26 cellular contexts compared by ENCODE assay signal in the genomic region with DNA sequence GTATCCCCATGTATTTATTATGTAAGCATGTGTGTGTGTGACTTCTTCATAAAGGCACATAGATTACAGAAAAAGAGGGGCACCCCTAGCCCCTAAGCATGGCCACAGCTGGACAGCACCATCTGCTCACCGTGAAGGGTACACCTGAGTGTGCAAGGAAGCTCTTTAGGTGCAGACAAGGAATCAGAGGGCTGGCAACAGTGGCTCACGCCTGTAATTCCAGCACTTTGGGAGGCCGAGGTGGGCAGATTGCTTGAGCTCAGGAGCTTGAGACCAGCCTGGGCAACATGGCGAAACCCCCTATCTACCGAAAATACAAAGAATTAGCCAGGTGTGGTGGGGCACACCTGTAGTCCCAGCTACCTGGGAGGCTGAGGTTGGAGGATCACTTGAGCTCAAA.
"Had no signal": no experiment of that assay in that cellular context is flagged by ENCODE, and none has a peak within 500 bp of the region (broad histone marks: within the 10 kb centered on the region; RNA-seq: fewer than 3 reads in every experiment).

No MANE protein-coding gene starts in this region.

- H3K4me1 ChIP-seq: breast epithelium had no signal

- DNase-seq: activated CD4-positive, alpha-beta T cell treated with anti-CD3 and anti-CD28 coated beads for 1 hour; activated CD4-positive, alpha-beta T cell treated with anti-CD3 and anti-CD28 coated beads for 48 hours; activated CD4-positive, CD25-positive, alpha-beta regulatory T cell; activated gamma-delta T cell; activated naive CD4-positive, alpha-beta T cell treated with Interleukin-2 at 50 U/mL for 16 hours; activated T-cell treated with anti-CD3 and anti-CD28 coated beads, Interleukin-2, amount 50 U/mL, for 24 hours; amygdala; body of pancreas; caudate nucleus; Karpas-422; KBM-7; NCI-H1048; NCI-H1105 treated with DMSO at 0.1 percent for 48 hours; NCI-H1436; NCI-H1694; NCI-H1930; NCI-H2081 treated with DMSO at 0.1 percent for 48 hours; NCI-H524 treated with DMSO at 0.1 percent for 48 hours; SIG-M5; T-helper 2 cell; T-helper 9 cell had no signal

- ATAC-seq: body of pancreas, Panc1, Right ventricle myocardium inferior, T-cell had no signal

- H3K27ac ChIP-seq: body of pancreas, breast epithelium, VCaP had no signal

- H3K27me3 ChIP-seq: body of pancreas, breast epithelium had no signal

- H3K36me3 ChIP-seq: breast epithelium had no signal

- H3K4me3 ChIP-seq: body of pancreas, breast epithelium had no signal

- H3K9me3 ChIP-seq: body of pancreas, breast epithelium had no signal
